ENCODE assay signal across 9 cellular contexts in genomic region chr2:176096243-176096985, GRCh38. TPM values are rescaled to one million over a fixed set of nuclear protein-coding genes. Genes with fewer than 3 reads are reported as not detected.
DNase-seq lines count a peak whose midpoint lies in the region; ATAC-seq and TF ChIP-seq lines count a peak whose summit lies in the region.
"Had no signal": no experiment of that assay in that cellular context is flagged by ENCODE, and none has a peak within 500 bp of the region (broad histone marks: within the 10 kb centered on the region; RNA-seq: fewer than 3 reads in every experiment).

No MANE protein-coding gene starts in this region.

- H3K36me3 Mint-ChIP-seq in immature natural killer cell: peaks cover 0 to 9% (median 0%) of the 10 kb centered on the region in 3 donors

- ATAC-seq in heart right ventricle (no peak), Right ventricle myocardium superior (ENCODE audit: poor library complexity) (no peak), upper lobe of right lung (no peak)

- H3K9me3 Mint-ChIP-seq in immature natural killer cell: peaks cover 0 to 23% (median 4%) of the 10 kb centered on the region in 6 donors

- no peak overlapping the region for H3K27ac Mint-ChIP-seq in immature natural killer cell

- H3K27me3 Mint-ChIP-seq in immature natural killer cell (ENCODE audit: low read depth in 3 of 3): peaks cover 71 to 78% (median 73%) of the 10 kb centered on the region in 3 donors

- H3K27me3 ChIP-seq in heart right ventricle (peaks cover 74 to 100% (median 100%) of the 10 kb centered on the region in 7 donors), upper lobe of right lung (peaks cover 99% of the 10 kb centered on the region)

- H3K27ac ChIP-seq in heart right ventricle: no peak overlapping the region
- H3K27ac ChIP-seq in VCaP: peak overlapping the region; percentile 76
- H3K27ac ChIP-seq in upper lobe of right lung: no peak overlapping the region

- H3K4me1 ChIP-seq in heart right ventricle (peaks cover 0 to 40% (median 28%) of the 10 kb centered on the region in 9 donors), upper lobe of right lung (peaks cover 25% of the 10 kb centered on the region)

- 4 to 9% methylated on average over 16 of the region's 16 CpGs for WGBS in heart right ventricle, 2 donors

- H3K4me3 ChIP-seq in heart right ventricle (peak overlapping the region in 8 of 10 donors; percentile 16 to 53 (median 44)), upper lobe of right lung (peak overlapping the region; percentile 45)

- intact Hi-C loops in heart right ventricle (cut with DNase I): loop anchor here in 4 of 10 donors (2.0 to 5.0 kb wide), 3 partner anchors 729 to 844 kb away; no protein-coding TSS in a partner anchor
- intact Hi-C loops in Right ventricle myocardium superior (cut with DNase I): loop anchor here (5.0 kb wide), 1 partner anchor 729 kb away; no protein-coding TSS in a partner anchor
- intact Hi-C loops in upper lobe of right lung (cut with DNase I): no loop called here

- no peak for DNase-seq in heart right ventricle
- no peak for DNase-seq in Right ventricle myocardium superior
- DNase-seq in immature natural killer cell: no peak
- DNase-seq in upper lobe of right lung: no peak
- DNase-seq in SK-N-DZ (ENCODE audit: low spot score): no peak
- no peak for DNase-seq in DMS153 (lab: John Stamatoyannopoulos, UW)
- DNase-seq in NCI-H524 (lab: John Stamatoyannopoulos, UW): no peak

- H3K36me3 ChIP-seq in heart right ventricle (no peaks in the 10 kb centered on the region), upper lobe of right lung (no peaks in the 10 kb centered on the region)

- TF ChIP-seq CTCF in heart right ventricle (IDR thresholded peaks at IDR 0.05) (no peak), VCaP (conservative IDR thresholded peaks at IDR 0.05) (no peak), upper lobe of right lung (IDR thresholded peaks at IDR 0.05) (no peak)

- peaks cover 32 to 34% of the 10 kb centered on the region in 2 donors for H3K4me1 Mint-ChIP-seq in immature natural killer cell

- peak overlapping the region; percentile 78 to 91 (median 84) for H3K4me3 Mint-ChIP-seq in immature natural killer cell

- H3K9me3 ChIP-seq in heart right ventricle (no peaks in the 10 kb centered on the region), upper lobe of right lung (no peaks in the 10 kb centered on the region)

RNA-seq across cellular contexts. Expression of gene HOXD12, which starts 3.2 kb away (rescaled TPM):
- not detected for total RNA-seq in heart right ventricle
- polyA plus RNA-seq in heart right ventricle: not detected
- total RNA-seq in Right ventricle myocardium superior: not detected
- not detected for polyA plus RNA-seq in immature natural killer cell
- not detected for total RNA-seq in upper lobe of right lung
- polyA plus RNA-seq in SK-N-DZ (2014; cell fraction: cytosol; rRNA removed): not detected in 2 replicates
- not detected in 2 replicates for polyA plus RNA-seq in SK-N-DZ (2014; cell fraction: nucleus; rRNA removed)

RNA-seq across cellular contexts. Expression of gene HOXD13, which starts 3.9 kb away (rescaled TPM):
- total RNA-seq in heart right ventricle (not detected), Right ventricle myocardium superior (not detected), upper lobe of right lung (not detected)
- polyA plus RNA-seq in heart right ventricle (not detected), immature natural killer cell (not detected)
- polyA plus RNA-seq in SK-N-DZ (2014; cell fraction: cytosol; rRNA removed): 0.28 and 1.0 TPM in 2 replicates
- polyA plus RNA-seq in SK-N-DZ (2014; cell fraction: nucleus; rRNA removed): 0.08 TPM in 1 of 2 replicates, not detected in the other

RNA-seq across cellular contexts. Expression of gene HOXD11, which starts 10.7 kb away (rescaled TPM):
- total RNA-seq in heart right ventricle (not detected), Right ventricle myocardium superior (not detected), upper lobe of right lung (not detected)
- polyA plus RNA-seq in heart right ventricle (not detected), immature natural killer cell (not detected)
- polyA plus RNA-seq in SK-N-DZ (2014; cell fraction: cytosol; rRNA removed): 0.55 and 1.6 TPM in 2 replicates
- 0.55 TPM in 1 of 2 replicates, not detected in the other for polyA plus RNA-seq in SK-N-DZ (2014; cell fraction: nucleus; rRNA removed)
- total RNA-seq: NCI-H460 had no signal

RNA-seq across cellular contexts. Expression of gene EVX2, which starts 12.7 kb away (rescaled TPM):
- total RNA-seq in heart right ventricle (not detected), Right ventricle myocardium superior (not detected), upper lobe of right lung (not detected)
- polyA plus RNA-seq in heart right ventricle (not detected), immature natural killer cell (not detected)
- 0.05 TPM in 1 of 2 replicates, not detected in the other for polyA plus RNA-seq in SK-N-DZ (2014; cell fraction: cytosol; rRNA removed)
- 0.27 TPM in 1 of 2 replicates, not detected in the other for polyA plus RNA-seq in SK-N-DZ (2014; cell fraction: nucleus; rRNA removed)
- total RNA-seq: NCI-H460 had no signal

RNA-seq across cellular contexts. Expression of gene HOXD10, which starts 20.2 kb away (rescaled TPM):
- total RNA-seq in heart right ventricle: not detected
- polyA plus RNA-seq in heart right ventricle: not detected
- not detected for total RNA-seq in Right ventricle myocardium superior
- not detected for polyA plus RNA-seq in immature natural killer cell
- total RNA-seq in upper lobe of right lung: 0.55 TPM
- polyA plus RNA-seq in SK-N-DZ (2014; cell fraction: cytosol; rRNA removed): 8.5 and 8.7 TPM in 2 replicates
- 5.2 and 6.5 TPM in 2 replicates for polyA plus RNA-seq in SK-N-DZ (2014; cell fraction: nucleus; rRNA removed)
